ENCODE assay signal across 19 cellular contexts in genomic region chr17:73957564-73957963, GRCh38.
"Had no signal": no experiment of that assay in that cellular context is flagged by ENCODE, and none has a peak within 500 bp of the region (broad histone marks: within the 10 kb centered on the region; RNA-seq: fewer than 3 reads in every experiment).

No MANE protein-coding gene starts in this region.

- H3K9me3 ChIP-seq: ovary, psoas muscle, thoracic aorta, upper lobe of right lung had no signal

- H3K27me3 ChIP-seq: ovary, upper lobe of right lung had no signal

- H3K4me1 ChIP-seq: psoas muscle, upper lobe of right lung had no signal

- DNase-seq: activated CD4-positive, alpha-beta T cell treated with anti-CD3 and anti-CD28 coated beads, Interleukin-2, amount 10 ng/mL, durations not matched to agents 24 days and 14 days; activated CD8-positive, alpha-beta T cell treated with anti-CD3 and anti-CD28 coated beads for 36 hours; activated naive CD4-positive, alpha-beta T cell treated with Interleukin-2 at 50 U/mL for 16 hours; activated naive CD8-positive, alpha-beta T cell treated with anti-CD3 and anti-CD28 coated beads, Interleukin-2, amount 10 ng/mL, durations not matched to agents 7 days and 5 days; activated T-cell treated with anti-CD3 and anti-CD28 coated beads, Interleukin-2, amount 50 U/mL, for 1 hour; amygdala; foreskin melanocyte; glutamatergic neuron; hippocampal formation; naive thymus-derived CD8-positive, alpha-beta T cell; ovary; psoas muscle; right cardiac atrium; stimulated activated CD4-positive, alpha-beta T cell treated with anti-CD3 and anti-CD28 coated beads, Interleukin-4, amount 100 ng/mL, for 4 hours; upper lobe of right lung had no signal

- ATAC-seq: activated CD8-positive, alpha-beta T cell treated with anti-CD3 and anti-CD28 coated beads for 36 hours; left lobe of liver; naive thymus-derived CD8-positive, alpha-beta T cell; psoas muscle; right cardiac atrium; stimulated activated memory B cell treated with anti-CD40 and anti-IgM and Interleukin-4, amounts not matched to agents 10 μg/mL and 1 μg/mL and 100 μg/mL, for 72 hours; upper lobe of right lung had no signal

- H3K36me3 ChIP-seq: ovary, thoracic aorta, upper lobe of right lung had no signal

- H3K4me3 ChIP-seq: ovary, psoas muscle, skin epidermis, thoracic aorta, upper lobe of right lung had no signal

- H3K27ac ChIP-seq: ovary, psoas muscle, skin epidermis, thoracic aorta, upper lobe of right lung had no signal
